Comparison of ENCODE assay signal across 8 cellular contexts in genomic region chr1:44786138-44786840, GRCh38. TPM values are rescaled to one million over a fixed set of nuclear protein-coding genes. Genes with fewer than 3 reads are reported as not detected.
A peak's percentile ranks its signal among the peaks of the same experiment; 100 is the strongest.
DNase-seq lines count a peak whose midpoint lies in the region; ATAC-seq and TF ChIP-seq lines count a peak whose summit lies in the region.

No MANE protein-coding gene starts in this region.

- TF ChIP-seq CTCF in BJ (IDR thresholded peaks at IDR 0.05; ENCODE audit: insufficient read depth, low read depth, low read length), result peak; percentile 100
- TF ChIP-seq CTCF in fibroblast of lung (conservative IDR thresholded peaks at IDR 0.05 in 1 of 2, IDR thresholded peaks at IDR 0.05 in 1 of 2; ENCODE audit: low read depth in 1 of 2, low read length in 2 of 2), result peak; percentile 96 to 99

- peak; percentile 54 for ATAC-seq in GM19455 (IDR thresholded peaks at IDR 0.05; ENCODE audit: unreplicated experiment)
- ATAC-seq in activated T-cell treated with anti-CD3 and anti-CD28 coated beads, Interleukin-2, amount 50 U/mL, for 4 hours, result peak; percentile 59 to 63
- peak; percentile 75 to 77 for ATAC-seq in naive thymus-derived CD8-positive, alpha-beta T cell

- H3K9ac ChIP-seq in fibroblast of lung (ENCODE audit: insufficient read depth, low read length), result peak overlapping the region; percentile 40

- no peaks in the 10 kb centered on the region for H3K9me3 ChIP-seq in fibroblast of lung (ENCODE audit: control insufficient read depth, insufficient read depth, low read depth, low read length)
- H3K9me3 ChIP-seq in thymus (ENCODE audit: control insufficient read depth), result no peaks in the 10 kb centered on the region

- H3K79me2 ChIP-seq in fibroblast of lung (ENCODE audit: control insufficient read depth, insufficient read depth, low read length), result no peaks in the 10 kb centered on the region

- H3K4me3 Mint-ChIP-seq in activated T-cell treated with anti-CD3 and anti-CD28 coated beads, Interleukin-2, amount 50 U/mL, for 4 hours, result peak overlapping the region; percentile 78
- H3K4me3 Mint-ChIP-seq in naive thymus-derived CD8-positive, alpha-beta T cell, result peak overlapping the region; percentile 69 to 84 (median 80)

- H3K27ac ChIP-seq in fibroblast of lung (ENCODE audit: insufficient read depth, low read length) (no peak overlapping the region), thymus (ENCODE audit: low read depth) (peak overlapping the region; percentile 58)

- 8% methylated on average over 49 of the region's 49 CpGs for WGBS in thymus

- no peaks in the 10 kb centered on the region for H4K20me1 ChIP-seq in fibroblast of lung (ENCODE audit: control insufficient read depth, extremely low read depth, insufficient read depth, low read length)

- H3K36me3 ChIP-seq in BJ (ENCODE audit: control insufficient read depth, insufficient read depth, low read length) (no peaks in the 10 kb centered on the region; the same call in 1 of the 2 replicates), fibroblast of lung (ENCODE audit: control insufficient read depth, insufficient read depth, low read length) (peaks cover 1% of the 10 kb centered on the region), thymus (ENCODE audit: control insufficient read depth, insufficient read depth) (peaks cover 2% of the 10 kb centered on the region)

- CTCF ChIA-PET in BJ (lab: Yijun Ruan, JAX), result interaction anchor here (0.9 to 3.4 kb wide), 10 partner anchors 8 to 707 kb away, joined by 3 to 11 read pairs (median 4); partner anchors contain the start of genes HECTD3 and PLK3

- no peaks in the 10 kb centered on the region for H3K9me3 Mint-ChIP-seq in activated T-cell treated with anti-CD3 and anti-CD28 coated beads, Interleukin-2, amount 50 U/mL, for 4 hours
- no peaks in the 10 kb centered on the region for H3K9me3 Mint-ChIP-seq in naive thymus-derived CD8-positive, alpha-beta T cell

- H3K36me3 Mint-ChIP-seq in activated T-cell treated with anti-CD3 and anti-CD28 coated beads, Interleukin-2, amount 50 U/mL, for 4 hours (ENCODE audit: insufficient read depth), result peaks cover 7% of the 10 kb centered on the region
- peaks cover 0 to 7% (median under 1%) of the 10 kb centered on the region in 3 donors for H3K36me3 Mint-ChIP-seq in naive thymus-derived CD8-positive, alpha-beta T cell

- POLR2A ChIA-PET in BJ (lab: Charles Lee), result interaction anchor here (0.7 kb wide), 1 partner anchor 14 kb away, joined by 12 read pairs; no protein-coding TSS in a partner anchor
- POLR2A ChIA-PET in naive thymus-derived CD8-positive, alpha-beta T cell (lab: Charles Lee), result interaction anchor here (0.5 to 11.9 kb wide), 15 partner anchors 10 to 1339 kb away, joined by 3 to 100 read pairs (median 6); partner anchors contain the start of genes BTBD19, DYNLT4, HECTD3 and PLK3

- peak overlapping the region; percentile 43 for H2AFZ ChIP-seq in fibroblast of lung (ENCODE audit: low read length)

- H3K4me1 Mint-ChIP-seq in activated T-cell treated with anti-CD3 and anti-CD28 coated beads, Interleukin-2, amount 50 U/mL, for 4 hours (ENCODE audit: low read depth), result peaks cover 30% of the 10 kb centered on the region
- H3K4me1 Mint-ChIP-seq in naive thymus-derived CD8-positive, alpha-beta T cell, result peaks cover 16 to 34% (median 30%) of the 10 kb centered on the region in 4 donors

- peak overlapping the region; percentile 35 to 95 (median 88) for H3K27ac Mint-ChIP-seq in naive thymus-derived CD8-positive, alpha-beta T cell

- H3K4me2 ChIP-seq in fibroblast of lung (ENCODE audit: extremely low read depth, insufficient read depth, low read length), result peak overlapping the region; percentile 89

- no peaks in the 10 kb centered on the region for H3K27me3 Mint-ChIP-seq in activated T-cell treated with anti-CD3 and anti-CD28 coated beads, Interleukin-2, amount 50 U/mL, for 4 hours (ENCODE audit: low read depth)
- H3K27me3 Mint-ChIP-seq in naive thymus-derived CD8-positive, alpha-beta T cell, result no peaks in the 10 kb centered on the region

- DNase-seq in BJ (ENCODE audit: low read depth) (no peak), NCI-H526 (lab: John Stamatoyannopoulos, UW) (peak; percentile 60 to 88), fibroblast of lung (ENCODE audit: low read depth in 2 of 2) (peak; percentile 50 to 68), NCI-H2107 treated with DMSO at 0.1 percent for 48 hours (lab: John Stamatoyannopoulos, UW; ENCODE audit: unreplicated experiment) (no peak)
- peak; percentile 80 for DNase-seq in activated T-cell treated with anti-CD3 and anti-CD28 coated beads, Interleukin-2, amount 50 U/mL, for 4 hours
- peak; percentile 64 to 91 (median 79) for DNase-seq in naive thymus-derived CD8-positive, alpha-beta T cell

- H3K27me3 ChIP-seq in BJ (ENCODE audit: control insufficient read depth, insufficient read depth, low read length) (peaks cover 1% of the 10 kb centered on the region; the same call in 1 of the 2 replicates), fibroblast of lung (ENCODE audit: control insufficient read depth, insufficient read depth, low read length) (no peaks in the 10 kb centered on the region), thymus (ENCODE audit: control insufficient read depth, insufficient read depth) (no peaks in the 10 kb centered on the region)

- H3K4me3 ChIP-seq in BJ (ENCODE audit: low read depth, low read length) (peak overlapping the region; percentile 37), fibroblast of lung (replicated peaks in 1 of 4; ENCODE audit: control extremely low read depth in 1 of 4, insufficient read depth in 1 of 4, low read depth in 3 of 4, low read length in 4 of 4) (peak overlapping the region in 3 of 4 experiments; percentile 26 to 50 (median 43)), thymus (ENCODE audit: low read length) (peak overlapping the region; percentile 45)

- H3K4me1 ChIP-seq in fibroblast of lung (ENCODE audit: control insufficient read depth, extremely low read depth, insufficient read depth, low read length) (peaks cover 8% of the 10 kb centered on the region), thymus (ENCODE audit: control insufficient read depth, insufficient read depth, low read length) (peaks cover 18% of the 10 kb centered on the region)

RNA-seq across cellular contexts. Expression of gene BEST4, which starts 1.7 kb away (rescaled TPM):
- polyA plus RNA-seq in BJ (2011; rRNA removed) (0.16 and 0.22 TPM in 2 replicates), fibroblast of lung (0.10 and 0.11 TPM in 2 replicates), thymus (1.3 TPM)
- polyA minus RNA-seq in BJ (2011; rRNA and poly(A)+ RNA removed), result not detected in 2 replicates
- under 1 TPM; 0.53 to 0.63 (median 0.57) TPM for total RNA-seq in activated T-cell treated with anti-CD3 and anti-CD28 coated beads, Interleukin-2, amount 50 U/mL, for 4 hours
- under 0.01 and 0.17 TPM in 2 replicates for total RNA-seq in fibroblast of lung
- polyA plus RNA-seq in fibroblast of lung (2012), result 0.08 TPM in 2 replicates
- polyA minus RNA-seq in fibroblast of lung (ENCODE audit: low replicate concordance), result not detected in 2 replicates
- total RNA-seq in naive thymus-derived CD8-positive, alpha-beta T cell, result 1 to 10 TPM; 1.6 to 2.2 TPM
- polyA plus RNA-seq in naive thymus-derived CD8-positive, alpha-beta T cell, result under 1 TPM in 2 of 3 donors, not detected in 1; 0.29 to 0.32 TPM

RNA-seq across cellular contexts. Expression of gene RPS8, which starts 10.9 kb away (rescaled TPM):
- 3,104 and 3,306 TPM in 2 replicates for polyA plus RNA-seq in BJ (2011; rRNA removed)
- 280 and 513 TPM in 2 replicates for polyA minus RNA-seq in BJ (2011; rRNA and poly(A)+ RNA removed)
- total RNA-seq in activated T-cell treated with anti-CD3 and anti-CD28 coated beads, Interleukin-2, amount 50 U/mL, for 4 hours, result 1,000 to 10,000 TPM; 2,825 to 3,013 (median 2,945) TPM
- 1,373 and 1,913 TPM in 2 replicates for total RNA-seq in fibroblast of lung
- 1,895 and 2,098 TPM in 2 replicates for polyA plus RNA-seq in fibroblast of lung
- 2,285 and 2,608 TPM in 2 replicates for polyA plus RNA-seq in fibroblast of lung (2012)
- 229 and 279 TPM in 2 replicates for polyA minus RNA-seq in fibroblast of lung (ENCODE audit: low replicate concordance)
- 1,000 to 10,000 TPM; 2,208 to 2,330 TPM for total RNA-seq in naive thymus-derived CD8-positive, alpha-beta T cell
- 1,000 to 10,000 TPM; 1,336 to 1,571 (median 1,431) TPM for polyA plus RNA-seq in naive thymus-derived CD8-positive, alpha-beta T cell
- polyA plus RNA-seq in thymus, result 3,732 TPM

RNA-seq across cellular contexts. Expression of gene PLK3, which starts 13.9 kb away (rescaled TPM):
- polyA plus RNA-seq in BJ (2011; rRNA removed) (25.9 and 45.9 TPM in 2 replicates), fibroblast of lung (12.2 and 22.6 TPM in 2 replicates), thymus (32.9 TPM)
- polyA minus RNA-seq in BJ (2011; rRNA and poly(A)+ RNA removed), result 23.5 and 34.4 TPM in 2 replicates
- total RNA-seq in activated T-cell treated with anti-CD3 and anti-CD28 coated beads, Interleukin-2, amount 50 U/mL, for 4 hours, result 100 to 1,000 TPM; 186 to 239 (median 203) TPM
- total RNA-seq in fibroblast of lung, result 20.8 and 30.6 TPM in 2 replicates
- polyA plus RNA-seq in fibroblast of lung (2012), result 8.8 and 19.4 TPM in 2 replicates
- 48.0 and 58.2 TPM in 2 replicates for polyA minus RNA-seq in fibroblast of lung (ENCODE audit: low replicate concordance)
- 100 to 1,000 TPM; 139 to 140 TPM for total RNA-seq in naive thymus-derived CD8-positive, alpha-beta T cell
- polyA plus RNA-seq in naive thymus-derived CD8-positive, alpha-beta T cell, result 10 to 100 TPM; 14.3 to 36.0 (median 25.5) TPM

RNA-seq across cellular contexts. Expression of gene DYNLT4, which starts 20.9 kb away (rescaled TPM):
- polyA plus RNA-seq in BJ (2011; rRNA removed), result 0.26 TPM in 1 of 2 replicates, not detected in the other
- polyA minus RNA-seq in BJ (2011; rRNA and poly(A)+ RNA removed), result not detected in 2 replicates
- total RNA-seq in activated T-cell treated with anti-CD3 and anti-CD28 coated beads, Interleukin-2, amount 50 U/mL, for 4 hours, result not detected
- total RNA-seq in fibroblast of lung, result 0.51 and 0.66 TPM in 2 replicates
- polyA plus RNA-seq in fibroblast of lung, result not detected in 2 replicates
- polyA plus RNA-seq in fibroblast of lung (2012), result 0.19 and 0.37 TPM in 2 replicates
- polyA minus RNA-seq in fibroblast of lung (ENCODE audit: low replicate concordance), result not detected in 2 replicates
- 1 to 10 TPM; 1.2 to 2.1 TPM for total RNA-seq in naive thymus-derived CD8-positive, alpha-beta T cell
- polyA plus RNA-seq in naive thymus-derived CD8-positive, alpha-beta T cell, result under 1 TPM in 2 of 3 donors, not detected in 1; 0.24 to 0.86 TPM
- polyA plus RNA-seq in thymus, result 0.09 TPM

RNA-seq across cellular contexts. Expression of gene BTBD19, which starts 22.0 kb away (rescaled TPM):
- polyA plus RNA-seq in BJ (2011; rRNA removed) (18.0 and 25.7 TPM in 2 replicates), fibroblast of lung (5.6 and 8.7 TPM in 2 replicates), thymus (3.8 TPM)
- polyA minus RNA-seq in BJ (2011; rRNA and poly(A)+ RNA removed), result 13.2 and 16.0 TPM in 2 replicates
- 10 to 100 TPM in 1 of 3 donors, 1 to 10 TPM in 2; 8.2 to 14.0 (median 8.3) TPM for total RNA-seq in activated T-cell treated with anti-CD3 and anti-CD28 coated beads, Interleukin-2, amount 50 U/mL, for 4 hours
- total RNA-seq in fibroblast of lung, result 3.9 and 5.0 TPM in 2 replicates
- 4.7 and 8.4 TPM in 2 replicates for polyA plus RNA-seq in fibroblast of lung (2012)
- 15.1 and 16.2 TPM in 2 replicates for polyA minus RNA-seq in fibroblast of lung (ENCODE audit: low replicate concordance)
- 1 to 10 TPM; 6.5 to 8.8 TPM for total RNA-seq in naive thymus-derived CD8-positive, alpha-beta T cell
- under 1 TPM; 0.16 to 0.47 (median 0.44) TPM for polyA plus RNA-seq in naive thymus-derived CD8-positive, alpha-beta T cell

Comparison
In these comparisons a context has a peak if more than half of its experiments do, and no peak if none do; other contexts are left out.
1. DNase-seq: peak in NCI-H526 (2 of 2), activated T-cell treated with anti-CD3 and anti-CD28 coated beads, Interleukin-2, amount 50 U/mL, for 4 hours (single experiment), fibroblast of lung (2 of 2) and naive thymus-derived CD8-positive, alpha-beta T cell (10 of 10); none in BJ (single experiment) and NCI-H2107 treated with DMSO at 0.1 percent for 48 hours (single experiment).
2. Peak in every context shown above with its lines, with median percentiles within 50 percentile points of each other: H3K4me3 ChIP-seq and ATAC-seq.